In genomic region chr18:46424898-46425297, GRCh38 we compare ENCODE assay signal across 18 cellular contexts.
DNase-seq lines count a peak whose midpoint lies in the region; ATAC-seq and TF ChIP-seq lines count a peak whose summit lies in the region.
"Had no signal": no experiment of that assay in that cellular context is flagged by ENCODE, and none has a peak within 500 bp of the region (broad histone marks: within the 10 kb centered on the region; RNA-seq: fewer than 3 reads in every experiment).

No MANE protein-coding gene starts in this region.

- intact Hi-C loops in Right ventricle myocardium superior (cut with DNase I) (no loop called here), colonic mucosa (cut with DNase I) (no loop called here)

- H3K9ac ChIP-seq in colonic mucosa (ENCODE audit: low read depth in 2 of 2, low read length in 2 of 2): no peak overlapping the region

- H3K4me3 ChIP-seq in cardiac muscle cell (no peak overlapping the region), colonic mucosa (no peak overlapping the region)
- H3K4me3 ChIP-seq: body of pancreas had no signal

- no peaks in the 10 kb centered on the region for H3K9me3 ChIP-seq in cardiac muscle cell (ENCODE audit: low read depth)
- no peaks in the 10 kb centered on the region for H3K9me3 ChIP-seq in colonic mucosa
- H3K9me3 ChIP-seq: body of pancreas, neutrophil had no signal

- ATAC-seq in Right ventricle myocardium superior (ENCODE audit: poor library complexity) (no peak), HG03196 (IDR thresholded peaks at IDR 0.05; ENCODE audit: unreplicated experiment) (no peak)
- ATAC-seq: activated CD4-positive, CD25-positive, alpha-beta regulatory T cell treated with anti-CD3 and anti-CD28 coated beads, Interleukin-2, amount 50 U/mL, for 24 hours; body of pancreas; T-helper 17 cell had no signal

- H3K36me3 ChIP-seq in cardiac muscle cell (no peaks in the 10 kb centered on the region), colonic mucosa (no peaks in the 10 kb centered on the region)
- H3K36me3 ChIP-seq: neutrophil had no signal

- DNase-seq in cardiac muscle cell (ENCODE audit: low read depth in 1 of 2, low spot score in 1 of 2) (peak in 1 of 2 donors; percentile 74), Right ventricle myocardium superior (no peak), NCI-H510A treated with DMSO at 0.1 percent for 48 hours (lab: John Stamatoyannopoulos, UW) (peak; percentile 35), islet precursor cell (peak; percentile 67), ureter (ENCODE audit: low spot score) (peak; percentile 34), colonic mucosa (no peak), HuH-7.5 (ENCODE audit: low spot score) (no peak)
- DNase-seq: activated naive CD4-positive, alpha-beta T cell treated with anti-CD3 and anti-CD28 coated beads, Interleukin-2, amount 10 ng/mL, durations not matched to agents 7 days and 5 days; body of pancreas; Calu3; mesenchymal stem cell; NCI-H1092; stimulated activated CD4-positive, alpha-beta T cell treated with anti-CD3 and anti-CD28 coated beads, Interleukin-4, amount 100 ng/mL, for 4 hours; T-helper 17 cell; trophoblast cell had no signal

- H3K27me3 ChIP-seq in cardiac muscle cell: no peaks in the 10 kb centered on the region
- no peaks in the 10 kb centered on the region for H3K27me3 ChIP-seq in colonic mucosa
- H3K27me3 ChIP-seq: body of pancreas had no signal

- no peak for TF ChIP-seq CTCF in cardiac muscle cell (IDR thresholded peaks at IDR 0.05; ENCODE audit: low read depth, low read length)
- TF ChIP-seq CTCF in colonic mucosa (IDR thresholded peaks at IDR 0.05): no peak

- H3K4me1 ChIP-seq in cardiac muscle cell (ENCODE audit: low read depth) (peaks cover 10% of the 10 kb centered on the region), colonic mucosa (no peaks in the 10 kb centered on the region)
- H3K4me1 ChIP-seq: body of pancreas had no signal

- H3K27ac ChIP-seq in cardiac muscle cell: peak overlapping the region; percentile 46
- H3K27ac ChIP-seq in colonic mucosa: no peak overlapping the region
- H3K27ac ChIP-seq: body of pancreas, neutrophil had no signal

Comparison
In these comparisons a context has a peak if more than half of its experiments do, and no peak if none do; other contexts are left out.
1. DNase-seq: peak in NCI-H510A treated with DMSO at 0.1 percent for 48 hours (single experiment), islet precursor cell (single experiment) and ureter (single experiment); none in Right ventricle myocardium superior (single experiment), colonic mucosa (single experiment) and HuH-7.5 (single experiment).